1 cellular context compared by ENCODE assay signal in the genomic region with DNA sequence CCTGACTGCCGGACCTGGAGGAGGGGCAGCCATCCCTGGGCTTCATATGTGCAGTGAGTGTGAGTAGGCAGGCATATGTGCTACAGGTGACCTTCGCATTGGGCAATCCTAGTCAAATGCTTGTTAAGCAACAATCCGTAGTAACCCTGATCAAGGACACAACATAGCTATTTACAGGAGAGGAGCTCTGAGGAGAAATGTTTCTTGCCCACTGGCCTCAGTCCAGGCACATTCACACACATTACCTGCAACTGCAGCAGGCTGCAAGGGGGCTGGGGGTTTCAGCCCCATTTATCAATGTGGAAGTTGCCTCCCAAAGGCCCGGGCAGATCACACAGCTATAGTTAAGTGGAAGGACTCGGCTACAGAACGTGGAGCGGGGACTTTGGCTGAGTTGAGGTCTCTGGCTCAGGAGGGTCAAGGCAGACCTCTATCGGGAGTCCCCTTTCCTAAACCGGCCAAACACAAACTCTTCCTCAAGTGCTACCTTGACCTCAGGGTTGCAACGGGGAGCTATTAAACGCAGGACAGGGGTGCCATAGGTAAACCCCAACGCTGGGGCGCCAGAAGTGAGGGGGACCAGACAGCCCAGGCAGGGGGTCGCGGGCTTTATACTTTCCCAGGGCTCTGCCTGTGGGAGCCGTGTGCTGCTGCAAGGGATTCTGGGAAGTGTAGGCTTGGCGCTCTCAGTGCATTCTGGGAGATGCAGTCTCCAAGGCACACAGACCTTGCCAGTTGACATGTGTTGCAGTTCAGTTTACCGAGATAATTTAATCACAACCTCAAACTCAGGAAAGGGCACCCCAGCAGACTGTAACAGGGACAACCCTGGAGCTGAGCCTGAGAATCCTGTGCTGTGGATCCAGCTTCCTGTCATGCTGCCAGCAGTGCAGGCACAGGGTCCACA.
TF ChIP-seq lines count a peak whose summit lies in the region.

No MANE protein-coding gene starts in this region.

TF ChIP-seq in A549, 52 proteins besides CTCF, POLR2A, EP300 and RAD21:
- TF ChIP-seq CEBPB (IDR thresholded peaks at IDR 0.05) (peak in 1 of 2 experiments; percentile 68; a peak in 2 of 4 replicates), HOXB13 (CRISPR knock-in tag; IDR thresholded peaks at IDR 0.05; ENCODE audit: low read depth) (no peak), FOSB (CRISPR knock-in tag; IDR thresholded peaks at IDR 0.05) (no peak)
- TF ChIP-seq, protein P1, sequence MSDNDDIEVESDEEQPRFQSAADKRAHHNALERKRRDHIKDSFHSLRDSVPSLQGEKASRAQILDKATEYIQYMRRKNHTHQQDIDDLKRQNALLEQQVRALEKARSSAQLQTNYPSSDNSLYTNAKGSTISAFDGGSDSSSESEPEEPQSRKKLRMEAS (IDR thresholded peaks at IDR 0.05) = 0 out of 2 replicates have a peak, but pooled peaks have one; percentile 13
